21 cellular contexts compared by ENCODE assay signal in the genomic region with DNA sequence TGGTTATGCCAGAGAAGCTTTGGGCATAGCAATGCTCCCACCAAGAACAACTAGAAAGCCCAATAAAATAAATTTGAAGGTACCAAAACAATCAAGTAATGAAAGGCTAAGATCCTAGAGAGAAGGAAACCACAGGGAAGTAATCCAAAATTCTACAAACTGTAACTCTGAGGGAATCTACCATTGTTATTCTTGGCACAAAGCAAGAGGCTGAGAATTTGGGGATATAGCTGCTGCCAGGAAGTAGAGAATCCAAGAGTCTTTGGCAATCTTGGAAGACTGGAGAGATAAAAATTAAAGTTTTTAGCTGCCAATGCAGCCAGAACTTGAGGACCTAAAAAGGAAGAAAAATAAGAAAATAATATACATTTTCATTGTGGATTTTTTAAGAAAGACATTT.
DNase-seq lines count a peak whose midpoint lies in the region; ATAC-seq and TF ChIP-seq lines count a peak whose summit lies in the region.
"Had no signal": no experiment of that assay in that cellular context is flagged by ENCODE, and none has a peak within 500 bp of the region (broad histone marks: within the 10 kb centered on the region; RNA-seq: fewer than 3 reads in every experiment).

No MANE protein-coding gene starts in this region.

- H3K27me3 ChIP-seq in brain microvascular endothelial cell (replicated peaks) = no peaks in the 10 kb centered on the region
- no peaks in the 10 kb centered on the region for H3K27me3 ChIP-seq in right cardiac atrium (ENCODE audit: control insufficient read depth, insufficient read depth)
- H3K27me3 ChIP-seq in Caco-2 (replicated peaks; ENCODE audit: control insufficient read depth, insufficient read depth, low read length) = no peaks in the 10 kb centered on the region
- H3K27me3 ChIP-seq: left lung, suprapubic skin had no signal

- H3K4me1 Mint-ChIP-seq in Caco-2 (ENCODE audit: low read depth, unreplicated experiment) = no peaks in the 10 kb centered on the region
- H3K4me1 Mint-ChIP-seq: activated naive CD4-positive, alpha-beta T cell treated with anti-CD3 and anti-CD28 coated beads, Interleukin-2, amount 50 U/mL, for 24 hours had no signal

- H3K27ac Mint-ChIP-seq in Caco-2 (ENCODE audit: unreplicated experiment) = no peak overlapping the region
- H3K27ac Mint-ChIP-seq: activated CD8-positive, alpha-beta T cell treated with anti-CD3 and anti-CD28 coated beads for 36 hours; activated naive CD4-positive, alpha-beta T cell treated with anti-CD3 and anti-CD28 coated beads, Interleukin-2, amount 50 U/mL, for 24 hours had no signal

- H3K4me3 ChIP-seq in AG09309 (ENCODE audit: control insufficient read depth, low read depth, low read length) = no peak overlapping the region
- no peak overlapping the region for H3K4me3 ChIP-seq in HEK293 (ENCODE audit: low read depth, low read length)
- H3K4me3 ChIP-seq in brain microvascular endothelial cell (ENCODE audit: low read depth, low read length) = no peak overlapping the region
- H3K4me3 ChIP-seq in right cardiac atrium (ENCODE audit: low read length) = no peak overlapping the region
- H3K4me3 ChIP-seq in Caco-2 (ENCODE audit: low read depth, low read length) = no peak overlapping the region
- H3K4me3 ChIP-seq: left lung, suprapubic skin had no signal

- H3K27me3 Mint-ChIP-seq in Caco-2 (ENCODE audit: insufficient read depth, unreplicated experiment) = no peaks in the 10 kb centered on the region
- H3K27me3 Mint-ChIP-seq: activated CD8-positive, alpha-beta T cell treated with anti-CD3 and anti-CD28 coated beads for 36 hours; activated naive CD4-positive, alpha-beta T cell treated with anti-CD3 and anti-CD28 coated beads, Interleukin-2, amount 50 U/mL, for 24 hours had no signal

- H3K36me3 ChIP-seq in HEK293 (ENCODE audit: control insufficient read depth in 2 of 2, insufficient read depth in 1 of 2, low read length in 2 of 2) (no peaks in the 10 kb centered on the region; a peak in 1 of 3 replicates), brain microvascular endothelial cell (replicated peaks) (no peaks in the 10 kb centered on the region), Caco-2 (ENCODE audit: control insufficient read depth, insufficient read depth, low read length) (no peaks in the 10 kb centered on the region)
- H3K36me3 ChIP-seq: left lung, WERI-Rb-1 had no signal

- no TSS peak for BruUV-seq in Caco-2 (replicated peaks; lab: Mats Ljungman, UMichigan)

- H3K9me3 Mint-ChIP-seq in Caco-2 (ENCODE audit: unreplicated experiment) = no peaks in the 10 kb centered on the region
- H3K9me3 Mint-ChIP-seq: activated CD8-positive, alpha-beta T cell treated with anti-CD3 and anti-CD28 coated beads for 36 hours; activated naive CD4-positive, alpha-beta T cell treated with anti-CD3 and anti-CD28 coated beads, Interleukin-2, amount 50 U/mL, for 24 hours; activated T-cell treated with anti-CD3 and anti-CD28 coated beads, Interleukin-2, amount 50 U/mL, for 4 hours had no signal

- POLR2A ChIA-PET in HEK293 (lab: Yijun Ruan, JAX) = no interaction called here
- POLR2A ChIA-PET in Caco-2 (lab: Charles Lee) = no interaction called here

- peak; percentile 69 to 88 for ATAC-seq in right cardiac atrium
- ATAC-seq: activated CD8-positive, alpha-beta T cell treated with anti-CD3 and anti-CD28 coated beads for 36 hours; activated T-cell treated with anti-CD3 and anti-CD28 coated beads, Interleukin-2, amount 50 U/mL, for 4 hours; left lung had no signal

- no peak for TF ChIP-seq CTCF in AG09309 (IDR thresholded peaks at IDR 0.05; ENCODE audit: control insufficient read depth, insufficient read depth, low read depth, low read length, missing control alignments)
- TF ChIP-seq CTCF in HEK293 (tag by site-specific recombination; IDR thresholded peaks at IDR 0.05) = no peak
- no peak for TF ChIP-seq CTCF in brain microvascular endothelial cell (IDR thresholded peaks at IDR 0.05; ENCODE audit: low read depth, low read length, missing control alignments)
- no peak for TF ChIP-seq CTCF in Caco-2 (IDR thresholded peaks at IDR 0.05; ENCODE audit: insufficient read depth in 1 of 2, low read depth in 1 of 2, low read length in 1 of 2, severe bottlenecking in 1 of 2, unreplicated experiment in 1 of 2)

- in situ Hi-C loops in brain microvascular endothelial cell (cut with HindIII; ENCODE audit: low pct_ligation_motif_present, low sequenced_read_pairs) = no loop called here

- CTCF ChIA-PET in HEK293 (lab: Yijun Ruan, JAX) = interaction anchor here (0.7 kb wide), 2 partner anchors 132 to 160 kb away, joined by 3 to 4 read pairs; no protein-coding TSS in a partner anchor
- CTCF ChIA-PET in Caco-2 (lab: Charles Lee) = no interaction called here

- no peak overlapping the region for H3K27ac ChIP-seq in HEK293 (ENCODE audit: extremely low read depth, low read depth, low read length)
- no peak overlapping the region for H3K27ac ChIP-seq in brain microvascular endothelial cell
- H3K27ac ChIP-seq in right cardiac atrium (ENCODE audit: low read length) = no peak overlapping the region
- H3K27ac ChIP-seq: left lung, suprapubic skin, WERI-Rb-1 had no signal

- H3K4me3 Mint-ChIP-seq in Caco-2 (ENCODE audit: unreplicated experiment) = no peak overlapping the region
- H3K4me3 Mint-ChIP-seq: activated CD8-positive, alpha-beta T cell treated with anti-CD3 and anti-CD28 coated beads for 36 hours; activated naive CD4-positive, alpha-beta T cell treated with anti-CD3 and anti-CD28 coated beads, Interleukin-2, amount 50 U/mL, for 24 hours; activated T-cell treated with anti-CD3 and anti-CD28 coated beads, Interleukin-2, amount 50 U/mL, for 4 hours had no signal

- intact Hi-C loops in right cardiac atrium (cut with DNase I) = no loop called here
- intact Hi-C loops in Caco-2 (cut with micrococcal nuclease; ENCODE audit: unreplicated experiment) = no loop called here

- no peaks in the 10 kb centered on the region for H3K9me3 ChIP-seq in HEK293 (ENCODE audit: control insufficient read depth, insufficient read depth, low read depth, low read length)
- H3K9me3 ChIP-seq in right cardiac atrium (ENCODE audit: control insufficient read depth, low read length) = no peaks in the 10 kb centered on the region
- no peaks in the 10 kb centered on the region for H3K9me3 ChIP-seq in Caco-2
- H3K9me3 ChIP-seq: left lung, suprapubic skin had no signal

- H3K36me3 Mint-ChIP-seq in Caco-2 (ENCODE audit: insufficient read depth, unreplicated experiment) = no peaks in the 10 kb centered on the region

- no peaks in the 10 kb centered on the region for H3K4me1 ChIP-seq in HEK293 (ENCODE audit: control insufficient read depth, insufficient read depth, low read length)
- peaks cover 3% of the 10 kb centered on the region for H3K4me1 ChIP-seq in right cardiac atrium (ENCODE audit: control insufficient read depth, insufficient read depth, low read length)
- no peaks in the 10 kb centered on the region for H3K4me1 ChIP-seq in Caco-2
- H3K4me1 ChIP-seq: left lung had no signal

- DNase-seq in AG09309 (ENCODE audit: low read depth) = peak; percentile 72
- DNase-seq in brain microvascular endothelial cell = peak; percentile 12
- DNase-seq in right cardiac atrium = no peak
- no peak for DNase-seq in Ammon's horn (ENCODE audit: low spot score)
- DNase-seq in HK-2 (ENCODE audit: unreplicated experiment) = no peak
- DNase-seq in Caco-2 = no peak
- DNase-seq in DMS53 treated with DMSO at 0.1 percent for 48 hours (lab: John Stamatoyannopoulos, UW; ENCODE audit: unreplicated experiment) = no peak
- DNase-seq: activated CD8-positive, alpha-beta T cell treated with anti-CD3 and anti-CD28 coated beads for 36 hours; activated T-cell treated with anti-CD3 and anti-CD28 coated beads, Interleukin-2, amount 50 U/mL, for 4 hours; central memory CD4-positive, alpha-beta T cell; COR-L47; effector memory CD4-positive, alpha-beta T cell; Karpas-422; left lung; NCI-H1417; NCI-H2171 treated with DMSO at 0.1 percent for 48 hours; occipital lobe; WERI-Rb-1 had no signal

TF ChIP-seq in HEK293, 187 proteins besides CTCF, POLR2A, EP300 and RAD21 (continues in another document):
- TF ChIP-seq, protein P1, sequence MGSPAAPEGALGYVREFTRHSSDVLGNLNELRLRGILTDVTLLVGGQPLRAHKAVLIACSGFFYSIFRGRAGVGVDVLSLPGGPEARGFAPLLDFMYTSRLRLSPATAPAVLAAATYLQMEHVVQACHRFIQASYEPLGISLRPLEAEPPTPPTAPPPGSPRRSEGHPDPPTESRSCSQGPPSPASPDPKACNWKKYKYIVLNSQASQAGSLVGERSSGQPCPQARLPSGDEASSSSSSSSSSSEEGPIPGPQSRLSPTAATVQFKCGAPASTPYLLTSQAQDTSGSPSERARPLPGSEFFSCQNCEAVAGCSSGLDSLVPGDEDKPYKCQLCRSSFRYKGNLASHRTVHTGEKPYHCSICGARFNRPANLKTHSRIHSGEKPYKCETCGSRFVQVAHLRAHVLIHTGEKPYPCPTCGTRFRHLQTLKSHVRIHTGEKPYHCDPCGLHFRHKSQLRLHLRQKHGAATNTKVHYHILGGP (tag by site-specific recombination; IDR thresholded peaks at IDR 0.05) = 0 out of 2 replicates have a peak, but pooled peaks have one; percentile 18
- TF ChIP-seq ZNF677 (tag by site-specific recombination; IDR thresholded peaks at IDR 0.05) (no peak), ZNF624 (tag by site-specific recombination; IDR thresholded peaks at IDR 0.05) (no peak), ZSCAN16 (tag by site-specific recombination; IDR thresholded peaks at IDR 0.05) (no peak)
- TF ChIP-seq, protein P2, sequence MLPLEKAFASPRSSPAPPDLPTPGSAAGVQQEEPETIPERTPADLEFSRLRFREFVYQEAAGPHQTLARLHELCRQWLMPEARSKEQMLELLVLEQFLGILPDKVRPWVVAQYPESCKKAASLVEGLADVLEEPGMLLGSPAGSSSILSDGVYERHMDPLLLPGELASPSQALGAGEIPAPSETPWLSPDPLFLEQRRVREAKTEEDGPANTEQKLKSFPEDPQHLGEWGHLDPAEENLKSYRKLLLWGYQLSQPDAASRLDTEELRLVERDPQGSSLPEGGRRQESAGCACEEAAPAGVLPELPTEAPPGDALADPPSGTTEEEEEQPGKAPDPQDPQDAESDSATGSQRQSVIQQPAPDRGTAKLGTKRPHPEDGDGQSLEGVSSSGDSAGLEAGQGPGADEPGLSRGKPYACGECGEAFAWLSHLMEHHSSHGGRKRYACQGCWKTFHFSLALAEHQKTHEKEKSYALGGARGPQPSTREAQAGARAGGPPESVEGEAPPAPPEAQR (tag by site-specific recombination; IDR thresholded peaks at IDR 0.05) = no peak

Comparison
In these comparisons a context has a peak if more than half of its experiments do, and no peak if none do; other contexts are left out.
1. DNase-seq: peak in AG09309 (single experiment) and brain microvascular endothelial cell (single experiment); none in right cardiac atrium (0 of 3), Ammon's horn (single experiment), HK-2 (single experiment), Caco-2 (0 of 2) and DMS53 treated with DMSO at 0.1 percent for 48 hours (single experiment).